1 cellular context compared by ENCODE assay signal in the genomic region with DNA sequence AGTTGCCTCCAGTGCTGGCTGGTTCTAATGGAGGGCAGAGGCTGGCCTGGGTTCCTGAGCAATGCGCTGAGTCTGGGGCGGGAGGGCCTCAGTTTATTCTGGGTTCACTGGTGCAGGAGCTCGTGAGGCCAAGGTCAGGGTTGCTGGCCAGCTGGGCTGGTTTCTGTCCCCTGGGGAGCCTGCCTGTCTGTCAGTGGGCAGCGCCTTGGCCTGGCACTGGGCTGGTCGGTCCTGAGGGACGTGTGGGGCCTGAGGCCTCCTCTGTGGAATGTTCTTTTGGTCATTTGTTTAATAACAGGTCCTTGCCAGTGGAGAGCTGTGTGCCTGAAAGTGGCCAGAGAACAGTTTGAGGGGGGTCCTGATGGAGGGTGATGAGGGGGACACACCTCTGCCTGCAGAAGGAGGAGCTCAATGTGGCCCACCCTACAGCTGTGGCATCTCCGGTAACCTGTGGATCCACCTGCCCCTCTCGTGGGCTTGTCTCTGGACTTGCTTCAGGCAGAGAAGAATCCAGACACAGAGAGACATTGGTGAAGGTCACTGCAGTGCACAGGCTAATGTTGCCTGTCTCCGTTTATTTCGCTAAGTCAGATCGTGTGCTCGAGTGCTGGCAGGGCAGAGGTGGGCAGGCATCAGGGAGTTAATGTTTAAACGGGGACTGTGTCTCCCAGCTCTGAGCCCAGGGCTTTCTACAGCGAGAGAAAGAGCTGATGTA.
A peak's percentile ranks its signal among the peaks of the same experiment; 100 is the strongest.
TF ChIP-seq lines count a peak whose summit lies in the region.

No MANE protein-coding gene starts in this region.

TF ChIP-seq in HepG2, 621 proteins besides CTCF, POLR2A, EP300 and RAD21 (continues in another document):
- no peak for TF ChIP-seq ZNF678 (CRISPR knock-in tag; IDR thresholded peaks at IDR 0.05)
- TF ChIP-seq POLR2AphosphoS5 (IDR thresholded peaks at IDR 0.05; ENCODE audit: low read depth, low read length) = peak; percentile 47
- TF ChIP-seq TFE3 (CRISPR knock-in tag; IDR thresholded peaks at IDR 0.05) = no peak
- TF ChIP-seq FOXP1 (IDR thresholded peaks at IDR 0.05) = no peak
- TF ChIP-seq FOXP1 (CRISPR knock-in tag; IDR thresholded peaks at IDR 0.05) = 0 out of 2 replicates have a peak, but pooled peaks have one; percentile 26
- TF ChIP-seq HOMEZ (CRISPR knock-in tag; IDR thresholded peaks at IDR 0.05; ENCODE audit: low read depth) = 0 out of 2 replicates have a peak, but pooled peaks have one; percentile 33
- no peak for TF ChIP-seq SRY (CRISPR knock-in tag; IDR thresholded peaks at IDR 0.05)
- TF ChIP-seq HIC2 (CRISPR knock-in tag; IDR thresholded peaks at IDR 0.05; ENCODE audit: low read depth) = peak; percentile 71
- no peak for TF ChIP-seq ZNF136 (CRISPR knock-in tag; IDR thresholded peaks at IDR 0.05; ENCODE audit: low read depth)
- TF ChIP-seq ZNF770 (CRISPR knock-in tag; IDR thresholded peaks at IDR 0.05) = no peak
- TF ChIP-seq, protein P1, sequence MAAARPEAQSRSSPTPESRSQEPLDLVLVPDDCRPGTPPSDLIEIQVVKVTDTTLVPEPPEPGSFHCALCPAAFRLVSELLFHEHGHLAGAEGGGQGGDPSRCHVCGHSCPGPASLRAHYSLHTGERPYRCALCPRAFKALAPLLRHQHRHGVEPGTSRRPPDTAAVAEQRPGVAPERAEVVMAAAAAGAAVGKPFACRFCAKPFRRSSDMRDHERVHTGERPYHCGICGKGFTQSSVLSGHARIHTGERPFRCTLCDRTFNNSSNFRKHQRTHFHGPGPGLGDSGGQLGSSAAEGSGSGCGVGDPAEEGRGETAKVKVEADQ (CRISPR knock-in tag; IDR thresholded peaks at IDR 0.05; ENCODE audit: borderline replicate concordance) = no peak
- TF ChIP-seq HINFP (CRISPR knock-in tag; IDR thresholded peaks at IDR 0.05; ENCODE audit: low read depth) = 0 out of 2 replicates have a peak, but pooled peaks have one; percentile 3
- TF ChIP-seq DNMT1 (CRISPR knock-in tag; IDR thresholded peaks at IDR 0.05) = 0 out of 2 replicates have a peak, but pooled peaks have one; percentile 22
- TF ChIP-seq ZNF292 (CRISPR knock-in tag; IDR thresholded peaks at IDR 0.05; ENCODE audit: borderline replicate concordance, low read depth) = peak; percentile 84
- TF ChIP-seq ZNF280D (CRISPR knock-in tag; IDR thresholded peaks at IDR 0.05) = no peak
- TF ChIP-seq STAG1 (CRISPR knock-in tag; IDR thresholded peaks at IDR 0.05) = no peak
- no peak for TF ChIP-seq NR2F2 (IDR thresholded peaks at IDR 0.05; ENCODE audit: borderline replicate concordance, low read depth)
- no peak for TF ChIP-seq ZBTB38 (CRISPR knock-in tag; IDR thresholded peaks at IDR 0.05)
- TF ChIP-seq SOX13 (IDR thresholded peaks at IDR 0.05) = no peak
- TF ChIP-seq SOX13 (CRISPR knock-in tag; conservative IDR thresholded peaks at IDR 0.05 in 1 of 2, IDR thresholded peaks at IDR 0.05 in 1 of 2) = peak in 1 of 2 experiments; percentile 3; a peak in 1 of 4 replicates
- TF ChIP-seq MEIS1 (CRISPR knock-in tag; IDR thresholded peaks at IDR 0.05; ENCODE audit: borderline replicate concordance) = no peak
- TF ChIP-seq HMG20B (CRISPR knock-in tag; conservative IDR thresholded peaks at IDR 0.05) = no peak
- peak; percentile 17; the same call in 1 of the 2 replicates for TF ChIP-seq SP2 (CRISPR knock-in tag; IDR thresholded peaks at IDR 0.05)
- no peak for TF ChIP-seq ZBTB20 (CRISPR knock-in tag; IDR thresholded peaks at IDR 0.05; ENCODE audit: borderline replicate concordance, low read depth)
- peak; percentile 47; the same call in 1 of the 2 replicates for TF ChIP-seq ZNF839 (CRISPR knock-in tag; IDR thresholded peaks at IDR 0.05; ENCODE audit: borderline replicate concordance)
- TF ChIP-seq ZNF430 (CRISPR knock-in tag; IDR thresholded peaks at IDR 0.05) = no peak
- no peak for TF ChIP-seq ETV5 (CRISPR knock-in tag; IDR thresholded peaks at IDR 0.05; ENCODE audit: borderline replicate concordance)
- no peak for TF ChIP-seq MIER3 (CRISPR knock-in tag; IDR thresholded peaks at IDR 0.05; ENCODE audit: borderline replicate concordance)
- TF ChIP-seq, protein P2, sequence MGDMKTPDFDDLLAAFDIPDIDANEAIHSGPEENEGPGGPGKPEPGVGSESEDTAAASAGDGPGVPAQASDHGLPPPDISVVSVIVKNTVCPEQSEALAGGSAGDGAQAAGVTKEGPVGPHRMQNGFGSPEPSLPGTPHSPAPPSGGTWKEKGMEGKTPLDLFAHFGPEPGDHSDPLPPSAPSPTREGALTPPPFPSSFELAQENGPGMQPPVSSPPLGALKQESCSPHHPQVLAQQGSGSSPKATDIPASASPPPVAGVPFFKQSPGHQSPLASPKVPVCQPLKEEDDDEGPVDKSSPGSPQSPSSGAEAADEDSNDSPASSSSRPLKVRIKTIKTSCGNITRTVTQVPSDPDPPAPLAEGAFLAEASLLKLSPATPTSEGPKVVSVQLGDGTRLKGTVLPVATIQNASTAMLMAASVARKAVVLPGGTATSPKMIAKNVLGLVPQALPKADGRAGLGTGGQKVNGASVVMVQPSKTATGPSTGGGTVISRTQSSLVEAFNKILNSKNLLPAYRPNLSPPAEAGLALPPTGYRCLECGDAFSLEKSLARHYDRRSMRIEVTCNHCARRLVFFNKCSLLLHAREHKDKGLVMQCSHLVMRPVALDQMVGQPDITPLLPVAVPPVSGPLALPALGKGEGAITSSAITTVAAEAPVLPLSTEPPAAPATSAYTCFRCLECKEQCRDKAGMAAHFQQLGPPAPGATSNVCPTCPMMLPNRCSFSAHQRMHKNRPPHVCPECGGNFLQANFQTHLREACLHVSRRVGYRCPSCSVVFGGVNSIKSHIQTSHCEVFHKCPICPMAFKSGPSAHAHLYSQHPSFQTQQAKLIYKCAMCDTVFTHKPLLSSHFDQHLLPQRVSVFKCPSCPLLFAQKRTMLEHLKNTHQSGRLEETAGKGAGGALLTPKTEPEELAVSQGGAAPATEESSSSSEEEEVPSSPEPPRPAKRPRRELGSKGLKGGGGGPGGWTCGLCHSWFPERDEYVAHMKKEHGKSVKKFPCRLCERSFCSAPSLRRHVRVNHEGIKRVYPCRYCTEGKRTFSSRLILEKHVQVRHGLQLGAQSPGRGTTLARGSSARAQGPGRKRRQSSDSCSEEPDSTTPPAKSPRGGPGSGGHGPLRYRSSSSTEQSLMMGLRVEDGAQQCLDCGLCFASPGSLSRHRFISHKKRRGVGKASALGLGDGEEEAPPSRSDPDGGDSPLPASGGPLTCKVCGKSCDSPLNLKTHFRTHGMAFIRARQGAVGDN (CRISPR knock-in tag; IDR thresholded peaks at IDR 0.05) = peak; percentile 89
- no peak for TF ChIP-seq HMGA1 (CRISPR knock-in tag; conservative IDR thresholded peaks at IDR 0.05)
- TF ChIP-seq SMAD9 (CRISPR knock-in tag; IDR thresholded peaks at IDR 0.05) = no peak
- peak; percentile 53; the same call in 1 of the 2 replicates for TF ChIP-seq TBX2 (CRISPR knock-in tag; IDR thresholded peaks at IDR 0.05; ENCODE audit: borderline replicate concordance)
- TF ChIP-seq SUZ12 (IDR thresholded peaks at IDR 0.05; ENCODE audit: low read depth, low read length) = no peak
- no peak for TF ChIP-seq SMARCC2 (IDR thresholded peaks at IDR 0.05)
- TF ChIP-seq ZMAT3 (CRISPR knock-in tag; conservative IDR thresholded peaks at IDR 0.05) = peak; percentile 75; the same call in 1 of the 2 replicates
- no peak for TF ChIP-seq ZNF101 (CRISPR knock-in tag; IDR thresholded peaks at IDR 0.05; ENCODE audit: borderline replicate concordance, low read depth)
- no peak for TF ChIP-seq DZIP1 (CRISPR knock-in tag; IDR thresholded peaks at IDR 0.05)
